In genomic region chr20:46027245-46027853, GRCh38 we compare ENCODE assay signal across 11 cellular contexts. TPM values are rescaled to one million over a fixed set of nuclear protein-coding genes. Genes with fewer than 3 reads are reported as not detected.
A peak's percentile ranks its signal among the peaks of the same experiment; 100 is the strongest.
DNase-seq lines count a peak whose midpoint lies in the region; ATAC-seq and TF ChIP-seq lines count a peak whose summit lies in the region.
"Had no signal": no experiment of that assay in that cellular context is flagged by ENCODE, and none has a peak within 500 bp of the region (broad histone marks: within the 10 kb centered on the region; RNA-seq: fewer than 3 reads in every experiment).

No MANE protein-coding gene starts in this region.

- TF ChIP-seq CTCF in Calu3 (IDR thresholded peaks at IDR 0.05; ENCODE audit: unreplicated experiment): no peak
- no peak for TF ChIP-seq CTCF in adrenal gland (IDR thresholded peaks at IDR 0.05)

- peaks cover 33% of the 10 kb centered on the region for H3K27me3 ChIP-seq in adrenal gland

- BruUV-seq in Calu3 (replicated peaks; lab: Mats Ljungman, UMichigan): no TSS peak

- peak; percentile 73 for DNase-seq in Calu3
- DNase-seq in HT-29 (ENCODE audit: low spot score): peak; percentile 77
- peak in 5 of 7 donors; percentile 49 to 72 (median 66) for DNase-seq in adrenal gland
- peak; percentile 89 for DNase-seq in left kidney (ENCODE audit: low read depth, low spot score)
- DNase-seq in DMS114 treated with DMSO at 0.1 percent for 48 hours (lab: John Stamatoyannopoulos, UW; ENCODE audit: unreplicated experiment): no peak
- DNase-seq: NCI-H1694 had no signal

- no peaks in the 10 kb centered on the region for H3K9me3 Mint-ChIP-seq in Calu3 (ENCODE audit: low read depth, unreplicated experiment)
- H3K9me3 Mint-ChIP-seq: activated naive CD4-positive, alpha-beta T cell treated with anti-CD3 and anti-CD28 coated beads, Interleukin-2, amount 50 U/mL, for 72 hours; stimulated activated effector memory CD8-positive, alpha-beta T cell treated with anti-CD3 and anti-CD28 coated beads, Interleukin-12 subunit alpha, Interleukin-12 subunit beta, amount 100 ng/mL, for 72 hours had no signal

- no peak overlapping the region for H3K4me3 Mint-ChIP-seq in Calu3 (ENCODE audit: low read depth, unreplicated experiment)
- H3K4me3 Mint-ChIP-seq: stimulated activated effector memory CD8-positive, alpha-beta T cell treated with anti-CD3 and anti-CD28 coated beads, Interleukin-12 subunit alpha, Interleukin-12 subunit beta, amount 100 ng/mL, for 72 hours had no signal

- no peak overlapping the region for H3K27ac ChIP-seq in adrenal gland

- peaks cover 53% of the 10 kb centered on the region for H3K27me3 Mint-ChIP-seq in Calu3 (ENCODE audit: unreplicated experiment)

- CTCF ChIA-PET in Calu3 (lab: Charles Lee): interaction anchor here (0.6 kb wide), 1 partner anchor 249 kb away, joined by 4 read pairs; no protein-coding TSS in a partner anchor

- H3K36me3 ChIP-seq in adrenal gland (replicated peaks in 1 of 2): no peaks in the 10 kb centered on the region

- no peak overlapping the region for H3K27ac Mint-ChIP-seq in Calu3 (ENCODE audit: unreplicated experiment)
- H3K27ac Mint-ChIP-seq: activated naive CD4-positive, alpha-beta T cell treated with anti-CD3 and anti-CD28 coated beads, Interleukin-2, amount 50 U/mL, for 72 hours; stimulated activated effector memory CD8-positive, alpha-beta T cell treated with anti-CD3 and anti-CD28 coated beads, Interleukin-12 subunit alpha, Interleukin-12 subunit beta, amount 100 ng/mL, for 72 hours had no signal

- H3K4me1 Mint-ChIP-seq in Calu3 (ENCODE audit: low read depth, unreplicated experiment): peaks cover 8% of the 10 kb centered on the region

- intact Hi-C loops in Calu3 (cut with micrococcal nuclease; ENCODE audit: unreplicated experiment) (loop anchor here (10.0 kb wide), 1 partner anchor 307 kb away; no protein-coding TSS in a partner anchor), adrenal gland (cut with DNase I) (loop anchor here in 1 of 2 donors (10.0 kb wide), 2 partner anchors 47 to 147 kb away; no protein-coding TSS in a partner anchor)

- no peak overlapping the region for H3K4me3 ChIP-seq in adrenal gland

- 15 to 23% (median 15%) methylated on average over 3 to 4 of the region's 4 CpGs for WGBS in adrenal gland, 4 donors

- H3K9me3 ChIP-seq in adrenal gland (replicated peaks in 1 of 3): no peaks in the 10 kb centered on the region

- TF ChIP-seq POLR2A in adrenal gland (IDR thresholded peaks at IDR 0.05): no peak

- H3K36me3 Mint-ChIP-seq in Calu3 (ENCODE audit: insufficient read depth, unreplicated experiment): no peaks in the 10 kb centered on the region
- H3K36me3 Mint-ChIP-seq: activated naive CD4-positive, alpha-beta T cell treated with anti-CD3 and anti-CD28 coated beads, Interleukin-2, amount 50 U/mL, for 72 hours; stimulated activated effector memory CD8-positive, alpha-beta T cell treated with anti-CD3 and anti-CD28 coated beads, Interleukin-12 subunit alpha, Interleukin-12 subunit beta, amount 100 ng/mL, for 72 hours had no signal

- peaks cover 0 to 3% of the 10 kb centered on the region in 2 donors for H3K4me1 ChIP-seq in adrenal gland (replicated peaks in 1 of 2)

- ATAC-seq in GM19395 (IDR thresholded peaks at IDR 0.05; ENCODE audit: unreplicated experiment): no peak
- ATAC-seq in HG02840 (IDR thresholded peaks at IDR 0.05; ENCODE audit: low FRiP score, unreplicated experiment): no peak
- ATAC-seq in GM21528 (IDR thresholded peaks at IDR 0.05; ENCODE audit: low FRiP score, unreplicated experiment): no peak
- ATAC-seq: activated naive CD4-positive, alpha-beta T cell treated with anti-CD3 and anti-CD28 coated beads, Interleukin-2, amount 50 U/mL, for 72 hours; stimulated activated effector memory CD8-positive, alpha-beta T cell treated with anti-CD3 and anti-CD28 coated beads, Interleukin-12 subunit alpha, Interleukin-12 subunit beta, amount 100 ng/mL, for 72 hours had no signal

RNA-seq across cellular contexts. Expression of gene SLC12A5, which starts 1.7 kb away (rescaled TPM):
- total RNA-seq in Calu3 (2022) (2.1 and 2.2 TPM in 2 replicates), adrenal gland (10 to 100 TPM in 5 of 8 donors, 1 to 10 TPM in 2, under 1 TPM in 1; 0.30 to 24.5 (median 14.5) TPM)
- total RNA-seq in HT-29 (2014; rRNA removed; shearing (Covaris generic)): not detected in 2 replicates
- polyA plus RNA-seq in adrenal gland: 100 to 1,000 TPM in 2 of 3 donors, 10 to 100 TPM in 1; 15.0 to 121 (median 120) TPM

RNA-seq across cellular contexts. Expression of gene MMP9, which starts 18.6 kb away (rescaled TPM):
- total RNA-seq in Calu3 (2022) (not detected in 2 replicates), adrenal gland (under 1 TPM in 7 of 8 donors, not detected in 1; 0.18 to 0.97 (median 0.37) TPM)
- not detected in 2 replicates for total RNA-seq in HT-29 (2014; rRNA removed; shearing (Covaris generic))
- polyA plus RNA-seq in adrenal gland: 1 to 10 TPM in 1 of 3 donors, under 1 TPM in 2; 0.07 to 1.2 (median 0.51) TPM

RNA-seq across cellular contexts. Expression of gene ZNF335, which starts 55.3 kb away (rescaled TPM):
- total RNA-seq in Calu3 (2022) (26.4 and 31.9 TPM in 2 replicates), adrenal gland (10 to 100 TPM; 11.1 to 29.9 (median 17.7) TPM)
- total RNA-seq in HT-29 (2014; rRNA removed; shearing (Covaris generic)): 39.2 and 44.8 TPM in 2 replicates
- 10 to 100 TPM in 2 of 3 donors, 1 to 10 TPM in 1; 5.4 to 45.1 (median 29.5) TPM for polyA plus RNA-seq in adrenal gland
